In the genomic region with DNA sequence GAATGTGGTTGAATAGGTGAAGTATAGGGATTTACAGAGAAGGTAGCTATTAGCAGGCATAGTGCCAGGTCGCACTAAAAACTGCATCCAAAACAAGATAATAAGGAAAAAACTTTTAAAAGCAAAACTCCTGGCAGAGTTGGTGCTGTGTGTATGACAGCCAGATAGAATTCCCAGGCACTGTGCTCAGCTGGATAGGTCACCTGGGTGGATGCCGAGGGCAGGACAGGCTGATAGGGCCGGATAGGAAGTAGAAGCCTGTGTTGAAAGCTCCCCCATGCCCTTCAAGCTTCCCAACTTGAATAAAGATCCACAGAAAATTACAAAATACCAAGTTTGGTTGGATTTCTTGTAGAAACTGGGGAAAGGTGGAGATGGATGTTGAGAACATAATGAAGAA, we compare ENCODE assay signal across 17 cellular contexts. TPM values are rescaled to one million over a fixed set of nuclear protein-coding genes. Genes with fewer than 3 reads are reported as not detected.
DNase-seq lines count a peak whose midpoint lies in the region; ATAC-seq, FAIRE-seq and TF ChIP-seq lines count a peak whose summit lies in the region.
"Had no signal": no experiment of that assay in that cellular context is flagged by ENCODE, and none has a peak within 500 bp of the region (broad histone marks: within the 10 kb centered on the region; RNA-seq: fewer than 3 reads in every experiment).

No MANE protein-coding gene starts in this region.

- H3K23me2 ChIP-seq in H1 (ENCODE audit: low read depth, low read length) = no peaks in the 10 kb centered on the region; the same call in 1 of the 2 replicates

- no peak overlapping the region for H4K8ac ChIP-seq in H1 (ENCODE audit: extremely low read depth, insufficient read depth, low read length)

- intact Hi-C loops in activated CD4-positive, alpha-beta T cell treated with anti-CD3 and anti-CD28 coated beads, Interleukin-2, amount 10 ng/mL, durations not matched to agents 24 days and 14 days (cut with micrococcal nuclease) = no loop called here
- intact Hi-C loops in upper lobe of right lung (cut with DNase I) = no loop called here
- intact Hi-C loops in thyroid gland (cut with DNase I) = no loop called here

- no peak overlapping the region for H3K27ac Mint-ChIP-seq in activated CD4-positive, alpha-beta T cell treated with anti-CD3 and anti-CD28 coated beads, Interleukin-2, amount 10 ng/mL, durations not matched to agents 24 days and 14 days
- no peak overlapping the region for H3K27ac Mint-ChIP-seq in neural progenitor cell
- no peak overlapping the region for H3K27ac Mint-ChIP-seq in progenitor cell of endocrine pancreas
- H3K27ac Mint-ChIP-seq: CD8-positive, alpha-beta memory T cell; H9; IgD-negative memory B cell had no signal

- no peak overlapping the region for H3K14ac ChIP-seq in H1 (ENCODE audit: insufficient read length)

- TF ChIP-seq CTCF in H1 (IDR thresholded peaks at IDR 0.05; ENCODE audit: control extremely low read depth in 1 of 3, insufficient read depth in 1 of 3, low read depth in 1 of 3, low read length in 3 of 3) (no peak), neural progenitor cell (IDR thresholded peaks at IDR 0.05) (no peak), upper lobe of right lung (IDR thresholded peaks at IDR 0.05) (no peak), thyroid gland (IDR thresholded peaks at IDR 0.05) (no peak), progenitor cell of endocrine pancreas (IDR thresholded peaks at IDR 0.05; ENCODE audit: unreplicated experiment) (no peak)

- H3K4ac ChIP-seq in H1 (replicated peaks; ENCODE audit: insufficient read length, low read depth, low read length) = no peak overlapping the region

- no peak for TF ChIP-seq EP300 in H1 (IDR thresholded peaks at IDR 0.05; ENCODE audit: borderline replicate concordance in 1 of 2, low read depth in 2 of 2, low read length in 2 of 2)

- H4K20me1 ChIP-seq in H1 (replicated peaks in 1 of 2; ENCODE audit: control insufficient read depth in 1 of 2, insufficient read depth in 2 of 2, low read length in 2 of 2) = no peaks in the 10 kb centered on the region
- H4K20me1 ChIP-seq in neural progenitor cell (ENCODE audit: low read depth) = no peaks in the 10 kb centered on the region
- H4K20me1 ChIP-seq: BLaER1 had no signal

- H3K36me3 Mint-ChIP-seq in activated CD4-positive, alpha-beta T cell treated with anti-CD3 and anti-CD28 coated beads, Interleukin-2, amount 10 ng/mL, durations not matched to agents 24 days and 14 days (ENCODE audit: low read depth) = no peaks in the 10 kb centered on the region
- H3K36me3 Mint-ChIP-seq in neural progenitor cell (no peaks in the 10 kb centered on the region), progenitor cell of endocrine pancreas (ENCODE audit: insufficient read depth) (no peaks in the 10 kb centered on the region)
- H3K36me3 Mint-ChIP-seq: CD8-positive, alpha-beta memory T cell; IgD-negative memory B cell had no signal

- POLR2A ChIA-PET in H1 (lab: Charles Lee; ENCODE audit: partially characterized antibody) = no interaction called here

- no peak for ATAC-seq in upper lobe of right lung
- ATAC-seq: GM12878 had no signal

- H3K27me3 ChIP-seq in H1 (replicated peaks in 1 of 4; ENCODE audit: control insufficient read depth in 3 of 4, extremely low read depth in 1 of 4, insufficient read depth in 3 of 4, low read length in 3 of 4) = no peaks in the 10 kb centered on the region
- no peaks in the 10 kb centered on the region for H3K27me3 ChIP-seq in neural progenitor cell
- no peaks in the 10 kb centered on the region for H3K27me3 ChIP-seq in upper lobe of right lung
- H3K27me3 ChIP-seq in thyroid gland = no peaks in the 10 kb centered on the region
- H3K27me3 ChIP-seq: BLaER1 had no signal

- H3K4me3 ChIP-seq in H1 (ENCODE audit: extremely low read depth in 1 of 4, insufficient read depth in 2 of 4, low read depth in 3 of 4, low read length in 4 of 4) = no peak overlapping the region
- H3K4me3 ChIP-seq in neural progenitor cell = no peak overlapping the region
- no peak overlapping the region for H3K4me3 ChIP-seq in upper lobe of right lung
- H3K4me3 ChIP-seq in thyroid gland (replicated peaks in 1 of 3) = no peak overlapping the region
- H3K4me3 ChIP-seq: BLaER1, GM12878, GM23248 had no signal

- H3K27ac ChIP-seq in H1 (ENCODE audit: low read depth, low read length) (no peak overlapping the region), neural progenitor cell (no peak overlapping the region), upper lobe of right lung (no peak overlapping the region), thyroid gland (no peak overlapping the region)
- H3K27ac ChIP-seq: BLaER1, GM23248 had no signal

- no peak overlapping the region for H2AK5ac ChIP-seq in H1 (ENCODE audit: low read depth, low read length)

- no peaks in the 10 kb centered on the region for H3K9me3 ChIP-seq in H1 (ENCODE audit: insufficient read depth in 2 of 2, low read depth in 1 of 2, low read length in 1 of 2)
- no peaks in the 10 kb centered on the region for H3K9me3 ChIP-seq in neural progenitor cell (ENCODE audit: low read depth)
- no peaks in the 10 kb centered on the region for H3K9me3 ChIP-seq in upper lobe of right lung
- H3K9me3 ChIP-seq in thyroid gland = no peaks in the 10 kb centered on the region

- no peak overlapping the region for H3K23ac ChIP-seq in H1 (ENCODE audit: insufficient read length)

- H3K4me1 ChIP-seq in H1 (replicated peaks in 1 of 4; ENCODE audit: control insufficient read depth in 3 of 4, insufficient read depth in 4 of 4, low read length in 3 of 4) (no peaks in the 10 kb centered on the region), neural progenitor cell (peaks cover 12% of the 10 kb centered on the region), upper lobe of right lung (no peaks in the 10 kb centered on the region), thyroid gland (no peaks in the 10 kb centered on the region)
- H3K4me1 ChIP-seq: BLaER1 had no signal

- FAIRE-seq in H1 (lab: Jason Lieb, UNC) = no peak
- FAIRE-seq: GM12878, GM18507 had no signal

- H3K79me2 ChIP-seq in H1 (ENCODE audit: control insufficient read depth in 1 of 2, insufficient read depth in 2 of 2, low read length in 2 of 2) (no peaks in the 10 kb centered on the region), neural progenitor cell (ENCODE audit: low read depth) (no peaks in the 10 kb centered on the region)

- peak; percentile 38 for DNase-seq in activated CD4-positive, alpha-beta T cell treated with anti-CD3 and anti-CD28 coated beads, Interleukin-2, amount 10 ng/mL, durations not matched to agents 24 days and 14 days
- no peak for DNase-seq in activated CD4-positive, alpha-beta T cell treated with anti-CD3 and anti-CD28 coated beads, Interleukin-2, amount 50 U/mL, for 4 hours
- no peak for DNase-seq in H1 (ENCODE audit: low read depth in 1 of 2, low spot score in 2 of 2)
- DNase-seq in neural progenitor cell (ENCODE audit: low spot score) = no peak
- no peak for DNase-seq in upper lobe of right lung
- no peak for DNase-seq in NCI-H2196 (lab: John Stamatoyannopoulos, UW; ENCODE audit: unreplicated experiment)
- DNase-seq in thyroid gland = no peak
- DNase-seq in progenitor cell of endocrine pancreas (ENCODE audit: low spot score, unreplicated experiment) = no peak
- DNase-seq: 8988T; AML-193; CD8-positive, alpha-beta memory T cell; GM23248; H9 had no signal

- H2BK20ac ChIP-seq in H1 (ENCODE audit: low read length) = no peak overlapping the region

- H3K9ac ChIP-seq in H1 (replicated peaks in 1 of 4; ENCODE audit: extremely low read depth in 1 of 4, low read depth in 3 of 4, low read length in 3 of 4) (no peak overlapping the region), neural progenitor cell (no peak overlapping the region)
- H3K9ac ChIP-seq: BLaER1, GM23248 had no signal

- peak overlapping the region; percentile 54; the same call in 1 of the 2 replicates for H2AFZ ChIP-seq in H1 (ENCODE audit: low read length)
- peak overlapping the region; percentile 55 for H2AFZ ChIP-seq in neural progenitor cell (replicated peaks)
- H2AFZ ChIP-seq: GM23248 had no signal

- H3K27me3 Mint-ChIP-seq in activated CD4-positive, alpha-beta T cell treated with anti-CD3 and anti-CD28 coated beads, Interleukin-2, amount 10 ng/mL, durations not matched to agents 24 days and 14 days = peaks cover 7% of the 10 kb centered on the region
- H3K27me3 Mint-ChIP-seq in neural progenitor cell (ENCODE audit: insufficient read depth, low read depth) = peaks cover 6% of the 10 kb centered on the region
- H3K27me3 Mint-ChIP-seq in progenitor cell of endocrine pancreas = no peaks in the 10 kb centered on the region

- no peak overlapping the region for H2BK12ac ChIP-seq in H1 (ENCODE audit: low read depth, low read length)

- no peak overlapping the region for H3K56ac ChIP-seq in H1 (replicated peaks; ENCODE audit: insufficient read length, low read depth, low read length)

- H3K79me1 ChIP-seq in H1 (ENCODE audit: low read depth, low read length) = no peaks in the 10 kb centered on the region

- no peak overlapping the region for H2BK15ac ChIP-seq in H1 (ENCODE audit: low read length)

- H4K5ac ChIP-seq in H1 (ENCODE audit: insufficient read length, low read depth, low read length) = no peak overlapping the region

- H3F3A ChIP-seq in neural progenitor cell (ENCODE audit: low read depth) = peaks cover 9% of the 10 kb centered on the region

- 74% methylated on average over 3 of the region's 3 CpGs; no CpG with 5 or more reads in 1 of the 2 experiments for WGBS in H1 (ENCODE audit: extremely low coverage in 1 of 2, insufficient coverage in 1 of 2, insufficient read length in 1 of 2, insufficient replicate concordance in 2 of 2, low coverage in 1 of 2, low lambda C conversion rate in 2 of 2, missing lambda C conversion rate in 1 of 2), 2 experiments
- WGBS in thyroid gland, 2 donors = 61 to 62% methylated on average over 3 of the region's 3 CpGs

- H3K4me2 ChIP-seq in H1 (ENCODE audit: insufficient read depth in 1 of 2, low read depth in 2 of 2, low read length in 2 of 2) (no peak overlapping the region), neural progenitor cell (peak overlapping the region; percentile 11)
- H3K4me2 ChIP-seq: BLaER1 had no signal

- H3K9me3 Mint-ChIP-seq in activated CD4-positive, alpha-beta T cell treated with anti-CD3 and anti-CD28 coated beads, Interleukin-2, amount 10 ng/mL, durations not matched to agents 24 days and 14 days = no peaks in the 10 kb centered on the region
- peaks cover 2% of the 10 kb centered on the region for H3K9me3 Mint-ChIP-seq in neural progenitor cell
- peaks cover 3% of the 10 kb centered on the region for H3K9me3 Mint-ChIP-seq in progenitor cell of endocrine pancreas (ENCODE audit: low read depth)

- H3K4me3 Mint-ChIP-seq in activated CD4-positive, alpha-beta T cell treated with anti-CD3 and anti-CD28 coated beads, Interleukin-2, amount 10 ng/mL, durations not matched to agents 24 days and 14 days = no peak overlapping the region
- H3K4me3 Mint-ChIP-seq in neural progenitor cell = no peak overlapping the region
- no peak overlapping the region for H3K4me3 Mint-ChIP-seq in progenitor cell of endocrine pancreas (ENCODE audit: low read depth)
- H3K4me3 Mint-ChIP-seq: CD8-positive, alpha-beta memory T cell; H9; IgD-negative memory B cell had no signal

- TF ChIP-seq RAD21 in H1 (IDR thresholded peaks at IDR 0.05 in 1 of 2, conservative IDR thresholded peaks at IDR 0.05 in 1 of 2; ENCODE audit: low read depth in 2 of 2, low read length in 2 of 2) = no peak

- H3K36me3 ChIP-seq in H1 (ENCODE audit: control insufficient read depth in 2 of 4, insufficient read depth in 4 of 4, low read length in 3 of 4) (no peaks in the 10 kb centered on the region), neural progenitor cell (no peaks in the 10 kb centered on the region), upper lobe of right lung (no peaks in the 10 kb centered on the region), thyroid gland (no peaks in the 10 kb centered on the region)
- H3K36me3 ChIP-seq: BLaER1 had no signal

- H2BK5ac ChIP-seq in H1 (ENCODE audit: low read depth, low read length) = no peak overlapping the region

- H4K91ac ChIP-seq in H1 (replicated peaks; ENCODE audit: insufficient read length, low read length) = no peak overlapping the region

- H3K18ac ChIP-seq in H1 (ENCODE audit: extremely low read depth, low read length) = no peak overlapping the region

- TF ChIP-seq POLR2A in H1 (IDR thresholded peaks at IDR 0.05; ENCODE audit: control extremely low read depth in 1 of 2, low read depth in 2 of 2, low read length in 2 of 2) (no peak), thyroid gland (IDR thresholded peaks at IDR 0.05) (no peak)

- no peak overlapping the region for H2BK120ac ChIP-seq in H1 (replicated peaks; ENCODE audit: low read depth, low read length)

- H3K4me1 Mint-ChIP-seq in activated CD4-positive, alpha-beta T cell treated with anti-CD3 and anti-CD28 coated beads, Interleukin-2, amount 10 ng/mL, durations not matched to agents 24 days and 14 days = no peaks in the 10 kb centered on the region
- H3K4me1 Mint-ChIP-seq in neural progenitor cell (peaks cover 11% of the 10 kb centered on the region), progenitor cell of endocrine pancreas (ENCODE audit: low read depth) (peaks cover 10% of the 10 kb centered on the region)
- H3K4me1 Mint-ChIP-seq: CD8-positive, alpha-beta memory T cell; IgD-negative memory B cell had no signal

- CTCF ChIA-PET in H1 (lab: Charles Lee; ENCODE audit: partially characterized antibody) = interaction anchor here (0.7 to 1.5 kb wide), 4 partner anchors 19 to 662 kb away, joined by 3 to 7 read pairs (median 4); no protein-coding TSS in a partner anchor

RNA-seq across cellular contexts. Expression of gene TDRD3, which starts 48.9 kb away (rescaled TPM):
- 19.4 and 19.7 TPM in 2 replicates for total RNA-seq in activated CD4-positive, alpha-beta T cell treated with anti-CD3 and anti-CD28 coated beads, Interleukin-2, amount 10 ng/mL, durations not matched to agents 24 days and 14 days
- 14.7 TPM in 2 replicates for total RNA-seq in H1 (2021; fragmentation: NEBNext Ultra II Directional; extraction: Animal tissue kit (Norgen Biotek cat#: 25700))
- 1.4 and 2.5 TPM in 2 replicates for polyA plus RNA-seq in H1 (2011; rRNA removed)
- 4.4 TPM for polyA plus RNA-seq in H1 (2011; cell fraction: cytosol; rRNA removed)
- polyA plus RNA-seq in H1 (2011; cell fraction: nucleus; rRNA removed) = 2.8 TPM
- polyA plus RNA-seq in H1 (2012, experiment 1 of 2) = 6.8 to 10.5 TPM (median 8.2 TPM) in 4 replicates
- polyA plus RNA-seq in H1 (2012, experiment 2 of 2) = 1.1 TPM
- polyA plus RNA-seq in H1 (2013, experiment 1 of 2) = 10.1 TPM
- polyA plus RNA-seq in H1 (2013, experiment 2 of 2) = 9.6 TPM
- 9.2 and 14.7 TPM in 2 replicates for polyA minus RNA-seq in H1 (2011; rRNA and poly(A)+ RNA removed)
- 5.8 TPM for polyA minus RNA-seq in H1 (2011; cell fraction: cytosol; rRNA and poly(A)+ RNA removed)
- polyA minus RNA-seq in H1 (2011; cell fraction: nucleus; rRNA and poly(A)+ RNA removed) = 24.6 TPM
- 29.3 and 40.6 TPM in 2 replicates for total RNA-seq in neural progenitor cell (ENCODE audit: low replicate concordance)
- 25.6 TPM for total RNA-seq in upper lobe of right lung
- total RNA-seq in thyroid gland = 10 to 100 TPM; 28.5 to 47.8 (median 41.3) TPM
- total RNA-seq in progenitor cell of endocrine pancreas = 28.5 and 30.4 TPM in 2 replicates
